Comparison of ENCODE assay signal across 21 cellular contexts in the genomic region with DNA sequence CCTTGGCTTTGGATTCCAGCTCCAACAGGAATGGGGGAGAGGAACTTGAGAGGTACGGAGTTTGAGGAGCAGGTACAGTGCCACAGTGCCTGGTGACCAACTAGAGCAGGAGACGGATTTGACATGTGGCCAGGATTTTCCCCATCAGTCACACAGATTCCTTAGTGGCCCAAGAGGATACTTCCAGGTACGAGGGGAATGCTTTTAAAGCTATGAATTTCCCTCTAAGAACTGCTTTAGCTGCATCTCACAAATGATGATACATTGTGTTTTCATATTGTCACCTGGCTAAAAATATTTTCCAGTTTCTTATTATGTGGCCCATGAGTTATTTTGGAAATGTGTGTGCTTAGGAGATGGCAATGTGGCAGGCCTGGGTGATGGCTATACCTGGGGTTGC.
DNase-seq lines count a peak whose midpoint lies in the region; ATAC-seq, FAIRE-seq and TF ChIP-seq lines count a peak whose summit lies in the region.
"Had no signal": no experiment of that assay in that cellular context is flagged by ENCODE, and none has a peak within 500 bp of the region (broad histone marks: within the 10 kb centered on the region; RNA-seq: fewer than 3 reads in every experiment).

No MANE protein-coding gene starts in this region.

- H3K27me3 Mint-ChIP-seq in Caco-2 (ENCODE audit: insufficient read depth, unreplicated experiment): no peaks in the 10 kb centered on the region
- H3K27me3 Mint-ChIP-seq: CD4-positive, alpha-beta T cell had no signal

- no peak overlapping the region for H3K27ac ChIP-seq in K562 (ENCODE audit: extremely low read depth, low read depth, low read length)
- peak overlapping the region; percentile 73 to 82 (median 80) for H3K27ac ChIP-seq in esophagus muscularis mucosa (replicated peaks in 1 of 4)
- peak overlapping the region; percentile 46 for H3K27ac ChIP-seq in rectal smooth muscle tissue (ENCODE audit: low read depth, low read length)
- H3K27ac ChIP-seq in stomach smooth muscle (ENCODE audit: low read length): peak overlapping the region; percentile 66

- H3K4me1 Mint-ChIP-seq in Caco-2 (ENCODE audit: low read depth, unreplicated experiment): no peaks in the 10 kb centered on the region
- H3K4me1 Mint-ChIP-seq: GM23338 had no signal

- H2AFZ ChIP-seq in K562 (ENCODE audit: low read depth, low read length): no peak overlapping the region
- H2AFZ ChIP-seq: GM23338 had no signal

- no TSS peak for BruUV-seq in K562 (replicated peaks; lab: Mats Ljungman, UMichigan)
- no TSS peak for BruUV-seq in Caco-2 (replicated peaks; lab: Mats Ljungman, UMichigan)

- TF ChIP-seq EP300 in K562 (IDR thresholded peaks at IDR 0.05; ENCODE audit: low read length): no peak
- TF ChIP-seq EP300 in esophagus muscularis mucosa (IDR thresholded peaks at IDR 0.05): no peak

- H3K27me3 ChIP-seq in K562 (ENCODE audit: control insufficient read depth in 2 of 2, insufficient read depth in 2 of 2, low read length in 2 of 2): no peaks in the 10 kb centered on the region
- no peaks in the 10 kb centered on the region for H3K27me3 ChIP-seq in esophagus muscularis mucosa
- no peaks in the 10 kb centered on the region for H3K27me3 ChIP-seq in rectal smooth muscle tissue (ENCODE audit: control insufficient read depth, insufficient read depth, low read length)
- H3K27me3 ChIP-seq in stomach smooth muscle (ENCODE audit: control insufficient read depth in 1 of 2, insufficient read depth in 2 of 2, low read length in 2 of 2): no peaks in the 10 kb centered on the region
- no peaks in the 10 kb centered on the region for H3K27me3 ChIP-seq in Caco-2 (replicated peaks; ENCODE audit: control insufficient read depth, insufficient read depth, low read length)
- H3K27me3 ChIP-seq: BE2C had no signal

- TF ChIP-seq CTCF in K562 (IDR thresholded peaks at IDR 0.05 in 2 of 3, conservative IDR thresholded peaks at IDR 0.05 in 1 of 3; ENCODE audit: insufficient read depth in 2 of 3, low read depth in 1 of 3, low read length in 3 of 3) (no peak), esophagus muscularis mucosa (IDR thresholded peaks at IDR 0.05) (no peak), Caco-2 (IDR thresholded peaks at IDR 0.05; ENCODE audit: insufficient read depth in 1 of 2, low read depth in 1 of 2, low read length in 1 of 2, severe bottlenecking in 1 of 2, unreplicated experiment in 1 of 2) (no peak)

- H3K27ac Mint-ChIP-seq in Caco-2 (ENCODE audit: unreplicated experiment): no peak overlapping the region
- H3K27ac Mint-ChIP-seq: CD4-positive, alpha-beta T cell; GM23338 had no signal

- POLR2A ChIA-PET in K562 (lab: Yijun Ruan, JAX) (no interaction called here), Caco-2 (lab: Charles Lee) (no interaction called here)

- no peaks in the 10 kb centered on the region for H3K79me2 ChIP-seq in K562 (ENCODE audit: control insufficient read depth, insufficient read depth, low read length)

- intact Hi-C loops in K562 (cut with micrococcal nuclease): no loop called here
- intact Hi-C loops in esophagus muscularis mucosa (cut with DNase I): loop anchor here (5.0 to 10.0 kb wide), 4 partner anchors 63 to 360 kb away; no protein-coding TSS in a partner anchor
- intact Hi-C loops in Caco-2 (cut with micrococcal nuclease; ENCODE audit: unreplicated experiment): no loop called here

- H4K20me1 ChIP-seq in K562 (replicated peaks; ENCODE audit: control insufficient read depth, insufficient read depth, low read length): no peaks in the 10 kb centered on the region

- H3K4me3 ChIP-seq in K562: no peak overlapping the region
- H3K4me3 ChIP-seq in esophagus muscularis mucosa: no peak overlapping the region
- H3K4me3 ChIP-seq in rectal smooth muscle tissue (ENCODE audit: low read length): no peak overlapping the region
- H3K4me3 ChIP-seq in stomach smooth muscle (ENCODE audit: low read length in 2 of 2): no peak overlapping the region
- H3K4me3 ChIP-seq in Caco-2 (ENCODE audit: low read depth, low read length): no peak overlapping the region
- H3K4me3 ChIP-seq: GM23338 had no signal

- H3K9ac ChIP-seq in K562 (ENCODE audit: insufficient read depth in 1 of 2, low read depth in 2 of 2, low read length in 2 of 2) (no peak overlapping the region), rectal smooth muscle tissue (ENCODE audit: low read length) (no peak overlapping the region), stomach smooth muscle (ENCODE audit: low read length in 2 of 2) (no peak overlapping the region)

- H3K4me2 ChIP-seq in K562 (ENCODE audit: insufficient read depth, low read length): no peak overlapping the region
- H3K4me2 ChIP-seq: GM23338 had no signal

- ATAC-seq in K562: no peak
- ATAC-seq in HG02678 (IDR thresholded peaks at IDR 0.05; ENCODE audit: unreplicated experiment): no peak
- no peak for ATAC-seq in HG03354 (IDR thresholded peaks at IDR 0.05; ENCODE audit: poor library complexity, severe bottlenecking, unreplicated experiment)
- ATAC-seq: GM23338 had no signal

- DNase-seq in K562 (ENCODE audit: extremely low read depth in 1 of 4, low spot score in 3 of 4): no peak
- no peak for DNase-seq in esophagus muscularis mucosa (ENCODE audit: extremely low spot score)
- DNase-seq in hepatic stellate cell (ENCODE audit: low spot score): no peak
- DNase-seq in Caco-2: no peak
- DNase-seq: ACHN; BE2C; C1 segment of cervical spinal cord; CD4-positive, alpha-beta T cell; DMS153; DMS79; GDM1; HCEC 1CT had no signal

- no peak overlapping the region for H3K4me3 Mint-ChIP-seq in Caco-2 (ENCODE audit: unreplicated experiment)
- H3K4me3 Mint-ChIP-seq: CD4-positive, alpha-beta T cell; GM23338 had no signal

- H3K4me1 ChIP-seq in K562 (replicated peaks in 1 of 2; ENCODE audit: control insufficient read depth in 2 of 2, insufficient read depth in 2 of 2, low read length in 2 of 2): peaks cover 11 to 15% of the 10 kb centered on the region in 2 experiments; a peak in 4 of 5 replicates
- H3K4me1 ChIP-seq in esophagus muscularis mucosa: peaks cover 3 to 55% (median 44%) of the 10 kb centered on the region in 4 donors
- peaks cover 6% of the 10 kb centered on the region for H3K4me1 ChIP-seq in rectal smooth muscle tissue (ENCODE audit: control insufficient read depth, insufficient read depth, low read length)
- peaks cover 35% of the 10 kb centered on the region for H3K4me1 ChIP-seq in stomach smooth muscle (ENCODE audit: control insufficient read depth, insufficient read depth, low read length)
- no peaks in the 10 kb centered on the region for H3K4me1 ChIP-seq in Caco-2

- H3K9me3 Mint-ChIP-seq in Caco-2 (ENCODE audit: unreplicated experiment): peaks cover 9% of the 10 kb centered on the region

- 92% methylated on average over 2 of the region's 3 CpGs for WGBS in K562 (ENCODE audit: insufficient coverage, low coverage, missing lambda C conversion rate)
- 95% methylated on average over 3 of the region's 3 CpGs for WGBS in esophagus muscularis mucosa

- H3K36me3 ChIP-seq in K562 (ENCODE audit: control insufficient read depth, insufficient read depth, low read length) (peaks cover 78% of the 10 kb centered on the region), esophagus muscularis mucosa (peaks cover 29 to 74% (median 63%) of the 10 kb centered on the region in 4 donors), rectal smooth muscle tissue (ENCODE audit: control insufficient read depth, insufficient read depth, low read length) (peaks cover 3% of the 10 kb centered on the region), stomach smooth muscle (ENCODE audit: control insufficient read depth in 2 of 2, insufficient read depth in 2 of 2, low read length in 2 of 2) (peaks cover 21 to 28% of the 10 kb centered on the region in 2 donors), Caco-2 (ENCODE audit: control insufficient read depth, insufficient read depth, low read length) (no peaks in the 10 kb centered on the region)

- no peak for TF ChIP-seq POLR2A in K562 (conservative IDR thresholded peaks at IDR 0.05)
- no peak for TF ChIP-seq POLR2A in esophagus muscularis mucosa (IDR thresholded peaks at IDR 0.05; ENCODE audit: low read depth)

- in situ Hi-C loops in K562 (cut with MboI): loop anchor here (5.0 kb wide), 2 partner anchors 248 to 348 kb away; no protein-coding TSS in a partner anchor

- H3K36me3 Mint-ChIP-seq in Caco-2 (ENCODE audit: insufficient read depth, unreplicated experiment): peaks cover 20% of the 10 kb centered on the region

- CTCF ChIA-PET in K562 (lab: Yijun Ruan, JAX; ENCODE audit: low intra/inter-chr PET ratio): no interaction called here
- CTCF ChIA-PET in Caco-2 (lab: Charles Lee): no interaction called here

- H3K9me3 ChIP-seq in K562 (replicated peaks; ENCODE audit: control insufficient read depth, insufficient read depth, low read depth, low read length): no peaks in the 10 kb centered on the region
- peaks cover 0 to 8% (median 7%) of the 10 kb centered on the region in 4 donors for H3K9me3 ChIP-seq in esophagus muscularis mucosa
- peaks cover 3 to 4% of the 10 kb centered on the region in 2 donors for H3K9me3 ChIP-seq in stomach smooth muscle (ENCODE audit: control insufficient read depth in 2 of 2, low read length in 2 of 2)
- no peaks in the 10 kb centered on the region for H3K9me3 ChIP-seq in Caco-2
- H3K9me3 ChIP-seq: BE2C had no signal

- no peak for FAIRE-seq in K562 (lab: Jason Lieb, UNC)
- FAIRE-seq: A204.1, GM12892, GM18507, H54 had no signal

- no peaks in the 10 kb centered on the region for H3K9me1 ChIP-seq in K562 (ENCODE audit: control insufficient read depth, insufficient read depth, low read length)

- no peak for TF ChIP-seq RAD21 in K562 (CRISPR knock-in tag; conservative IDR thresholded peaks at IDR 0.05 in 1 of 2, IDR thresholded peaks at IDR 0.05 in 1 of 2)

TF ChIP-seq in K562, 482 proteins besides CTCF, POLR2A, EP300 and RAD21:
- TF ChIP-seq RBM25 (IDR thresholded peaks at IDR 0.05; ENCODE audit: low read depth, low read length, severe bottlenecking) (peak; percentile 26), MEF2D (tag; conservative IDR thresholded peaks at IDR 0.05; ENCODE audit: low read depth) (no peak)
TF ChIP-seq in K562: peak in this region for 1.
